Comparison of ENCODE assay signal across 1 cellular context in genomic region chr10:77911535-77912123, GRCh38.
TF ChIP-seq lines count a peak whose summit lies in the region.

No MANE protein-coding gene starts in this region.

TF ChIP-seq in K562, 482 proteins besides CTCF, POLR2A, EP300 and RAD21 (continued from another document and continues in another):
- TF ChIP-seq AFF1 (IDR thresholded peaks at IDR 0.05; ENCODE audit: low read depth in 1 of 2, partially characterized antibody in 2 of 2) (peak in 1 of 2 experiments; percentile 65), ZNF583 (CRISPR knock-in tag; IDR thresholded peaks at IDR 0.05) (peak; percentile 82), ZEB2 (IDR thresholded peaks at IDR 0.05) (peak; percentile 67), ETS2 (tag; IDR thresholded peaks at IDR 0.05; ENCODE audit: borderline replicate concordance, poor library complexity, severe bottlenecking) (no peak), PURB (CRISPR knock-in tag; IDR thresholded peaks at IDR 0.05; ENCODE audit: low read depth) (no peak), KAT8 (IDR thresholded peaks at IDR 0.05; ENCODE audit: low read depth) (no peak), STAG1 (CRISPR knock-in tag; IDR thresholded peaks at IDR 0.05; ENCODE audit: borderline replicate concordance) (no peak), GABPA (tag; conservative IDR thresholded peaks at IDR 0.05; ENCODE audit: low read depth) (peak; percentile 44), NBN (IDR thresholded peaks at IDR 0.05; ENCODE audit: low read depth) (peak; percentile 81; the same call in 1 of the 2 replicates), FOXK2 (conservative IDR thresholded peaks at IDR 0.05 in 1 of 2, IDR thresholded peaks at IDR 0.05 in 1 of 2; ENCODE audit: low read depth in 2 of 2) (peak; percentile 96 to 97), NFE2L1 (tag; IDR thresholded peaks at IDR 0.05; ENCODE audit: borderline replicate concordance, low read depth) (no peak), ZNF347 (CRISPR knock-in tag; IDR thresholded peaks at IDR 0.05; ENCODE audit: low read depth) (no peak), POLR3G (IDR thresholded peaks at IDR 0.05; ENCODE audit: extremely low read depth, insufficient read length, insufficient replicate concordance) (no peak), ZBTB26 (CRISPR knock-in tag; IDR thresholded peaks at IDR 0.05) (no peak), ARNT (IDR thresholded peaks at IDR 0.05) (peak in 1 of 2 experiments; percentile 56; a peak in 1 of 4 replicates), JUND (IDR thresholded peaks at IDR 0.05; ENCODE audit: borderline replicate concordance, low read depth, low read length) (peak; percentile 78), JUND (tag; IDR thresholded peaks at IDR 0.05; ENCODE audit: borderline replicate concordance, low read depth, low read length) (peak; percentile 79), SP2 (IDR thresholded peaks at IDR 0.05; ENCODE audit: extremely low read depth, low read depth, low read length, poor library complexity, severe bottlenecking) (no peak), ADNP (tag; IDR thresholded peaks at IDR 0.05) (peak; percentile 100), RBFOX2 (IDR thresholded peaks at IDR 0.05; ENCODE audit: low read depth, low read length) (peak; percentile 54; the same call in 1 of the 2 replicates), CXXC5 (CRISPR knock-in tag; IDR thresholded peaks at IDR 0.05) (peak; percentile 87), FOSL1 (tag; conservative IDR thresholded peaks at IDR 0.05) (peak; percentile 88), HSF4 (CRISPR knock-in tag; IDR thresholded peaks at IDR 0.05; ENCODE audit: borderline replicate concordance) (peak; percentile 57; the same call in 1 of the 2 replicates), KAT7 (CRISPR knock-in tag; IDR thresholded peaks at IDR 0.05; ENCODE audit: borderline replicate concordance) (no peak), MTA3 (IDR thresholded peaks at IDR 0.05; ENCODE audit: borderline replicate concordance) (peak; percentile 63), ZNF311 (CRISPR knock-in tag; IDR thresholded peaks at IDR 0.05) (peak; percentile 75; the same call in 1 of the 2 replicates), ZNF699 (CRISPR knock-in tag; IDR thresholded peaks at IDR 0.05; ENCODE audit: insufficient replicate concordance) (no peak), ZNF165 (CRISPR knock-in tag; IDR thresholded peaks at IDR 0.05; ENCODE audit: borderline replicate concordance) (0 out of 2 replicates have a peak, but pooled peaks have one; percentile 18), IRF9 (tag; IDR thresholded peaks at IDR 0.05) (peak; percentile 69; the same call in 1 of the 2 replicates), LEF1 (IDR thresholded peaks at IDR 0.05) (peak; percentile 60; the same call in 1 of the 2 replicates), ZNF134 (CRISPR knock-in tag; conservative IDR thresholded peaks at IDR 0.05) (0 out of 2 replicates have a peak, but pooled peaks have one; percentile 50), TBL1XR1 (IDR thresholded peaks at IDR 0.05; ENCODE audit: low read length in 2 of 2) (no peak; a peak in 1 of 4 replicates), RNF2 (IDR thresholded peaks at IDR 0.05) (no peak), PML (IDR thresholded peaks at IDR 0.05; ENCODE audit: low read length) (0 out of 2 replicates have a peak, but pooled peaks have one; percentile 24), ZBTB17 (CRISPR knock-in tag; IDR thresholded peaks at IDR 0.05) (peak; percentile 82), BACH1 (tag; IDR thresholded peaks at IDR 0.05) (peak; percentile 75; the same call in 1 of the 2 replicates), GATAD2B (IDR thresholded peaks at IDR 0.05; ENCODE audit: borderline replicate concordance) (no peak), HDAC3 (IDR thresholded peaks at IDR 0.05; ENCODE audit: borderline replicate concordance, partially characterized antibody) (peak; percentile 34), PCBP2 (IDR thresholded peaks at IDR 0.05; ENCODE audit: low read depth, low read length, poor library complexity, severe bottlenecking) (no peak), ZKSCAN1 (IDR thresholded peaks at IDR 0.05; ENCODE audit: low read depth, low read length) (no peak), ZNF197 (CRISPR knock-in tag; IDR thresholded peaks at IDR 0.05; ENCODE audit: low read depth) (0 out of 2 replicates have a peak, but pooled peaks have one; percentile 41), ESRRB (CRISPR knock-in tag; IDR thresholded peaks at IDR 0.05; ENCODE audit: borderline replicate concordance) (no peak), ZNF75A (CRISPR knock-in tag; IDR thresholded peaks at IDR 0.05) (peak; percentile 47; the same call in 1 of the 2 replicates), E2F3 (CRISPR knock-in tag; IDR thresholded peaks at IDR 0.05) (peak; percentile 50; the same call in 1 of the 2 replicates), ZKSCAN8 (CRISPR knock-in tag; IDR thresholded peaks at IDR 0.05) (peak; percentile 83), NFIX (CRISPR knock-in tag; IDR thresholded peaks at IDR 0.05; ENCODE audit: low read depth) (no peak), ZNF707 (CRISPR knock-in tag; conservative IDR thresholded peaks at IDR 0.05) (0 out of 2 replicates have a peak, but pooled peaks have one; percentile 33), RCOR1 (IDR thresholded peaks at IDR 0.05; ENCODE audit: borderline replicate concordance in 1 of 2, low read depth in 2 of 2, low read length in 2 of 2) (peak in 1 of 2 experiments; percentile 91; a peak in 2 of 4 replicates), ZFPM2 (CRISPR knock-in tag; IDR thresholded peaks at IDR 0.05) (no peak), ZNF24 (IDR thresholded peaks at IDR 0.05) (peak; percentile 67; the same call in 1 of the 2 replicates), KLF13 (tag; IDR thresholded peaks at IDR 0.05; ENCODE audit: borderline replicate concordance, low read depth) (peak; percentile 11; the same call in 1 of the 2 replicates), POLR2H (tag; IDR thresholded peaks at IDR 0.05; ENCODE audit: low read depth) (no peak), ZNF436 (CRISPR knock-in tag; IDR thresholded peaks at IDR 0.05) (no peak), HDAC1 (IDR thresholded peaks at IDR 0.05) (peak in 1 of 2 experiments; percentile 38; a peak in 1 of 4 replicates), MIER1 (IDR thresholded peaks at IDR 0.05; ENCODE audit: low read depth) (no peak)
- TF ChIP-seq, protein P1, sequence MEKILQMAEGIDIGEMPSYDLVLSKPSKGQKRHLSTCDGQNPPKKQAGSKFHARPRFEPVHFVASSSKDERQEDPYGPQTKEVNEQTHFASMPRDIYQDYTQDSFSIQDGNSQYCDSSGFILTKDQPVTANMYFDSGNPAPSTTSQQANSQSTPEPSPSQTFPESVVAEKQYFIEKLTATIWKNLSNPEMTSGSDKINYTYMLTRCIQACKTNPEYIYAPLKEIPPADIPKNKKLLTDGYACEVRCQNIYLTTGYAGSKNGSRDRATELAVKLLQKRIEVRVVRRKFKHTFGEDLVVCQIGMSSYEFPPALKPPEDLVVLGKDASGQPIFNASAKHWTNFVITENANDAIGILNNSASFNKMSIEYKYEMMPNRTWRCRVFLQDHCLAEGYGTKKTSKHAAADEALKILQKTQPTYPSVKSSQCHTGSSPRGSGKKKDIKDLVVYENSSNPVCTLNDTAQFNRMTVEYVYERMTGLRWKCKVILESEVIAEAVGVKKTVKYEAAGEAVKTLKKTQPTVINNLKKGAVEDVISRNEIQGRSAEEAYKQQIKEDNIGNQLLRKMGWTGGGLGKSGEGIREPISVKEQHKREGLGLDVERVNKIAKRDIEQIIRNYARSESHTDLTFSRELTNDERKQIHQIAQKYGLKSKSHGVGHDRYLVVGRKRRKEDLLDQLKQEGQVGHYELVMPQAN (IDR thresholded peaks at IDR 0.05; ENCODE audit: borderline replicate concordance) = no peak
- TF ChIP-seq, protein P2, sequence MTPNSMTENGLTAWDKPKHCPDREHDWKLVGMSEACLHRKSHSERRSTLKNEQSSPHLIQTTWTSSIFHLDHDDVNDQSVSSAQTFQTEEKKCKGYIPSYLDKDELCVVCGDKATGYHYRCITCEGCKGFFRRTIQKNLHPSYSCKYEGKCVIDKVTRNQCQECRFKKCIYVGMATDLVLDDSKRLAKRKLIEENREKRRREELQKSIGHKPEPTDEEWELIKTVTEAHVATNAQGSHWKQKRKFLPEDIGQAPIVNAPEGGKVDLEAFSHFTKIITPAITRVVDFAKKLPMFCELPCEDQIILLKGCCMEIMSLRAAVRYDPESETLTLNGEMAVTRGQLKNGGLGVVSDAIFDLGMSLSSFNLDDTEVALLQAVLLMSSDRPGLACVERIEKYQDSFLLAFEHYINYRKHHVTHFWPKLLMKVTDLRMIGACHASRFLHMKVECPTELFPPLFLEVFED (CRISPR knock-in tag; conservative IDR thresholded peaks at IDR 0.05) = 0 out of 2 replicates have a peak, but pooled peaks have one; percentile 15
- TF ChIP-seq, protein P3, sequence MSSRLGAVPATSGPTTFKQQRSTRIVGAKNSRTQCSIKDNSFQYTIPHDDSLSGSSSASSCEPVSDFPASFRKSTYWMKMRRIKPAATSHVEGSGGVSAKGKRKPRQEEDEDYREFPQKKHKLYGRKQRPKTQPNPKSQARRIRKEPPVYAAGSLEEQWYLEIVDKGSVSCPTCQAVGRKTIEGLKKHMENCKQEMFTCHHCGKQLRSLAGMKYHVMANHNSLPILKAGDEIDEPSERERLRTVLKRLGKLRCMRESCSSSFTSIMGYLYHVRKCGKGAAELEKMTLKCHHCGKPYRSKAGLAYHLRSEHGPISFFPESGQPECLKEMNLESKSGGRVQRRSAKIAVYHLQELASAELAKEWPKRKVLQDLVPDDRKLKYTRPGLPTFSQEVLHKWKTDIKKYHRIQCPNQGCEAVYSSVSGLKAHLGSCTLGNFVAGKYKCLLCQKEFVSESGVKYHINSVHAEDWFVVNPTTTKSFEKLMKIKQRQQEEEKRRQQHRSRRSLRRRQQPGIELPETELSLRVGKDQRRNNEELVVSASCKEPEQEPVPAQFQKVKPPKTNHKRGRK (tag; IDR thresholded peaks at IDR 0.05) = no peak
- TF ChIP-seq, protein P4, sequence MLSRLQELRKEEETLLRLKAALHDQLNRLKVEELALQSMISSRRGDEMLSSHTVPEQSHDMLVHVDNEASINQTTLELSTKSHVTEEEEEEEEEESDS (CRISPR knock-in tag; IDR thresholded peaks at IDR 0.05) = no peak
- TF ChIP-seq, protein P5, sequence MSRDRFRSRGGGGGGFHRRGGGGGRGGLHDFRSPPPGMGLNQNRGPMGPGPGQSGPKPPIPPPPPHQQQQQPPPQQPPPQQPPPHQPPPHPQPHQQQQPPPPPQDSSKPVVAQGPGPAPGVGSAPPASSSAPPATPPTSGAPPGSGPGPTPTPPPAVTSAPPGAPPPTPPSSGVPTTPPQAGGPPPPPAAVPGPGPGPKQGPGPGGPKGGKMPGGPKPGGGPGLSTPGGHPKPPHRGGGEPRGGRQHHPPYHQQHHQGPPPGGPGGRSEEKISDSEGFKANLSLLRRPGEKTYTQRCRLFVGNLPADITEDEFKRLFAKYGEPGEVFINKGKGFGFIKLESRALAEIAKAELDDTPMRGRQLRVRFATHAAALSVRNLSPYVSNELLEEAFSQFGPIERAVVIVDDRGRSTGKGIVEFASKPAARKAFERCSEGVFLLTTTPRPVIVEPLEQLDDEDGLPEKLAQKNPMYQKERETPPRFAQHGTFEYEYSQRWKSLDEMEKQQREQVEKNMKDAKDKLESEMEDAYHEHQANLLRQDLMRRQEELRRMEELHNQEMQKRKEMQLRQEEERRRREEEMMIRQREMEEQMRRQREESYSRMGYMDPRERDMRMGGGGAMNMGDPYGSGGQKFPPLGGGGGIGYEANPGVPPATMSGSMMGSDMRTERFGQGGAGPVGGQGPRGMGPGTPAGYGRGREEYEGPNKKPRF (IDR thresholded peaks at IDR 0.05; ENCODE audit: low read depth, low read length) = no peak
